ENCODE assay signal across 13 cellular contexts in genomic region chr5:10857333-10857723, GRCh38.
DNase-seq lines count a peak whose midpoint lies in the region; ATAC-seq and TF ChIP-seq lines count a peak whose summit lies in the region.
"Had no signal": no experiment of that assay in that cellular context is flagged by ENCODE, and none has a peak within 500 bp of the region (broad histone marks: within the 10 kb centered on the region; RNA-seq: fewer than 3 reads in every experiment).

No MANE protein-coding gene starts in this region.

- H3K4me3 Mint-ChIP-seq in WTC11, result peak overlapping the region; percentile 47
- H3K4me3 Mint-ChIP-seq: activated naive CD4-positive, alpha-beta T cell treated with anti-CD3 and anti-CD28 coated beads for 36 hours had no signal

- ATAC-seq in Right ventricle myocardium superior (ENCODE audit: poor library complexity) (no peak), WTC11 (peak; percentile 24), GM19467 (IDR thresholded peaks at IDR 0.05; ENCODE audit: unreplicated experiment) (no peak)
- ATAC-seq: sciatic nerve had no signal

- POLR2A ChIA-PET in WTC11 (lab: Charles Lee), result no interaction called here

- H3K27ac Mint-ChIP-seq in WTC11, result no peak overlapping the region
- H3K27ac Mint-ChIP-seq: activated naive CD4-positive, alpha-beta T cell treated with anti-CD3 and anti-CD28 coated beads for 36 hours had no signal

- H3K4me3 ChIP-seq in left ventricle myocardium inferior (peak overlapping the region; percentile 29), iPS-18c (ENCODE audit: insufficient read depth, low read depth, low read length) (0 out of 2 replicates have a peak overlapping the region, but pooled peaks have one; percentile 6), testis (no peak overlapping the region)

- 19 to 26% methylated on average over 8 to 11 of the region's 11 CpGs for WGBS in testis, 2 donors

- peaks cover 32% of the 10 kb centered on the region for H3K4me1 Mint-ChIP-seq in WTC11

- no peaks in the 10 kb centered on the region for H3K36me3 Mint-ChIP-seq in WTC11

- peaks cover 23% of the 10 kb centered on the region for H3K27me3 ChIP-seq in left ventricle myocardium inferior (ENCODE audit: low read depth)
- no peaks in the 10 kb centered on the region for H3K27me3 ChIP-seq in testis
- H3K27me3 ChIP-seq: brain microvascular endothelial cell had no signal

- TF ChIP-seq CTCF in left ventricle myocardium inferior (IDR thresholded peaks at IDR 0.05; ENCODE audit: borderline replicate concordance) (no peak), WTC11 (IDR thresholded peaks at IDR 0.05) (peak; percentile 40), testis (IDR thresholded peaks at IDR 0.05) (no peak)

- H3K36me3 ChIP-seq in left ventricle myocardium inferior (no peaks in the 10 kb centered on the region), testis (ENCODE audit: low read depth, missing control alignments) (no peaks in the 10 kb centered on the region)
- H3K36me3 ChIP-seq: brain microvascular endothelial cell had no signal

- CTCF ChIA-PET in WTC11 (lab: Charles Lee), result interaction anchor here (0.6 to 3.6 kb wide), 40 partner anchors 11 to 402 kb away, joined by 3 to 38 read pairs (median 4); no protein-coding TSS in a partner anchor

- intact Hi-C loops in left ventricle myocardium inferior (cut with micrococcal nuclease) (no loop called here), Right ventricle myocardium superior (cut with DNase I) (no loop called here), testis (cut with DNase I; ENCODE audit: low total_unique reads) (no loop called here)

- DNase-seq in left ventricle myocardium inferior, result no peak
- no peak for DNase-seq in Right ventricle myocardium superior
- no peak for DNase-seq in WTC11 (ENCODE audit: low spot score)
- peak; percentile 43 for DNase-seq in testis
- DNase-seq in NCI-H1930 (lab: John Stamatoyannopoulos, UW), result no peak
- no peak for DNase-seq in NCI-H1436 (lab: John Stamatoyannopoulos, UW)
- DNase-seq: effector memory CD4-positive, alpha-beta T cell; NCI-H1048 had no signal

- peaks cover 5% of the 10 kb centered on the region for H3K9me3 Mint-ChIP-seq in WTC11
- H3K9me3 Mint-ChIP-seq: activated naive CD4-positive, alpha-beta T cell treated with anti-CD3 and anti-CD28 coated beads for 36 hours had no signal

- no peak for TF ChIP-seq POLR2A in testis (IDR thresholded peaks at IDR 0.05)

- H3K27me3 Mint-ChIP-seq in WTC11 (ENCODE audit: low read depth), result peaks cover 26% of the 10 kb centered on the region

- H3K4me1 ChIP-seq in left ventricle myocardium inferior (peaks cover 7% of the 10 kb centered on the region), testis (no peaks in the 10 kb centered on the region)

- H3K9me3 ChIP-seq in left ventricle myocardium inferior (replicated peaks), result no peaks in the 10 kb centered on the region
- H3K9me3 ChIP-seq in iPS-18c (ENCODE audit: control insufficient read depth, insufficient read depth, low read length), result no peaks in the 10 kb centered on the region
- H3K9me3 ChIP-seq in testis, result no peaks in the 10 kb centered on the region

- H3K27ac ChIP-seq in left ventricle myocardium inferior (replicated peaks) (no peak overlapping the region), testis (no peak overlapping the region)
- H3K27ac ChIP-seq: brain microvascular endothelial cell had no signal

TF ChIP-seq in WTC11, 78 proteins besides CTCF, POLR2A, EP300 and RAD21:
- TF ChIP-seq FOXJ3 (CRISPR knock-in tag; IDR thresholded peaks at IDR 0.05; ENCODE audit: borderline replicate concordance), result no peak
- TF ChIP-seq ZNF232 (CRISPR knock-in tag; IDR thresholded peaks at IDR 0.05), result 0 out of 2 replicates have a peak, but pooled peaks have one; percentile 34
- peak; percentile 24; the same call in 1 of the 2 replicates for TF ChIP-seq FOXP1 (CRISPR knock-in tag; IDR thresholded peaks at IDR 0.05; ENCODE audit: borderline replicate concordance)
- TF ChIP-seq ZSCAN18 (CRISPR knock-in tag; IDR thresholded peaks at IDR 0.05), result no peak

Comparison
In these comparisons a context has a peak if more than half of its experiments do, and no peak if none do; other contexts are left out.
1. H3K4me3 ChIP-seq: peak in left ventricle myocardium inferior (single experiment) and iPS-18c (single experiment); none in testis (0 of 2).